In the genomic region with DNA sequence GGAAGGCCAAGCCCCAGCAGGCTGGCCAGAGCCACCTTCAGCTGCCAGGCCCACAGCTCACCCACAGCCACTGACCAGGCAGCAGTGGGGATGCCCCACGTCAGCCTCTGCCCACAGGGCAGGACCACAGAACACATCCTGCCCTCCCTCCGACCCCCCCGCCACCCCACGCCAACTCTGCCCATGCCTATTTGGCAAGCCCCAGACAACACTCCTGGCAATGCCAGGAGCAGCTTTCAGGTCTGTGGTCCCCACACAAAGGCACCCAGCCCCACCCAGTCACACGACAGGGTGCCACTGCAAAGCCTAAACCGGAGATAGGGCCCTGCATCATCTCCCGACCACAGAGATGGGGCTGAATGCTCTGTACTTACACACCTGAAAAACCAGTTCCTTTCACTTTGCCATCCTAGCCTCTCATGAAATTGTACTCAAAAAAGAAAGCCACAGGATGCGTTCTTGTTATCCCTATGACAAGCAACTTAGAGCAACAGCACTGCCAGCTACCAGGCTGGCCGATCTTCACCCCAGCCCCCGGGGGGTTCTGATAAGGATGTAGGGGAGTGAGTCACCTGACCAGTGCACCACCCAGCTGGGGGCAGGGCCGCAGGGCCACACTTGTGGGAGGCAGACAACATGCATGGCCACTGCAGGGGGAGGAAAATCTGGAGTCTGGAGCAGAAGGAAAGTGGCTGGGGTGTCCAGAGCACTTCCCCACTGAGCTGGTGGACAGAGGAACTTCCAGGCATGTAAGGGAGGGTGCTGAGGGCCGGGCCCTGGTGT, we compare ENCODE assay signal across 10 cellular contexts. TPM values are rescaled to one million over a fixed set of nuclear protein-coding genes. Genes with fewer than 3 reads are reported as not detected.
DNase-seq lines count a peak whose midpoint lies in the region; ATAC-seq and TF ChIP-seq lines count a peak whose summit lies in the region.
"Had no signal": no experiment of that assay in that cellular context is flagged by ENCODE, and none has a peak within 500 bp of the region (broad histone marks: within the 10 kb centered on the region; RNA-seq: fewer than 3 reads in every experiment).

No MANE protein-coding gene starts in this region.

- no peak overlapping the region for H2AFZ ChIP-seq in KMS-11 (ENCODE audit: low read depth)

- no peaks in the 10 kb centered on the region for H3K9me3 Mint-ChIP-seq in activated CD8-positive, alpha-beta T cell treated with anti-CD3 and anti-CD28 coated beads for 36 hours

- no peaks in the 10 kb centered on the region for H3K9me3 ChIP-seq in prostate gland
- H3K9me3 ChIP-seq: uterus had no signal

- H3K27ac ChIP-seq in KMS-11 (no peak overlapping the region), prostate gland (no peak overlapping the region)
- H3K27ac ChIP-seq: uterus had no signal

- peaks cover 8% of the 10 kb centered on the region for H3K36me3 Mint-ChIP-seq in activated CD8-positive, alpha-beta T cell treated with anti-CD3 and anti-CD28 coated beads for 36 hours (ENCODE audit: low read depth)

- peaks cover 23% of the 10 kb centered on the region for H3K4me1 Mint-ChIP-seq in activated CD8-positive, alpha-beta T cell treated with anti-CD3 and anti-CD28 coated beads for 36 hours (ENCODE audit: low read depth)

- no peaks in the 10 kb centered on the region for H4K20me1 ChIP-seq in KMS-11 (ENCODE audit: insufficient read depth)

- peak; percentile 86 for ATAC-seq in activated CD8-positive, alpha-beta T cell treated with anti-CD3 and anti-CD28 coated beads for 36 hours
- no peak for ATAC-seq in HG02623 (IDR thresholded peaks at IDR 0.05; ENCODE audit: unreplicated experiment)
- no peak for ATAC-seq in GM21737 (IDR thresholded peaks at IDR 0.05; ENCODE audit: unreplicated experiment)
- ATAC-seq in GM21786 (IDR thresholded peaks at IDR 0.05; ENCODE audit: unreplicated experiment): no peak

- CTCF ChIA-PET in activated CD8-positive, alpha-beta T cell treated with anti-CD3 and anti-CD28 coated beads for 36 hours (lab: Charles Lee): interaction anchor here (0.9 to 1.3 kb wide), 3 partner anchors 16 to 28 kb away, joined by 3 to 5 read pairs (median 3); no protein-coding TSS in a partner anchor

- TF ChIP-seq CTCF in KMS-11 (conservative IDR thresholded peaks at IDR 0.05; ENCODE audit: low read depth, low read length) (no peak), prostate gland (IDR thresholded peaks at IDR 0.05) (no peak)
- no peak for TF ChIP-seq CTCF in activated CD8-positive, alpha-beta T cell treated with anti-CD3 and anti-CD28 coated beads for 36 hours (IDR thresholded peaks at IDR 0.05)

- no peak overlapping the region for H3K4me3 ChIP-seq in KMS-11 (IDR thresholded peaks at IDR 0.05; ENCODE audit: insufficient read depth, low read depth, low read length)
- H3K4me3 ChIP-seq in prostate gland: no peak overlapping the region
- H3K4me3 ChIP-seq: uterus had no signal

- no peaks in the 10 kb centered on the region for H3K36me3 ChIP-seq in KMS-11 (ENCODE audit: insufficient read depth)
- peaks cover 0 to 2% of the 10 kb centered on the region in 2 donors for H3K36me3 ChIP-seq in prostate gland
- H3K36me3 ChIP-seq: uterus had no signal

- peak; percentile 51 for DNase-seq in DMS153 treated with DMSO at 0.1 percent for 48 hours (lab: John Stamatoyannopoulos, UW; ENCODE audit: unreplicated experiment)
- DNase-seq in activated CD8-positive, alpha-beta T cell treated with anti-CD3 and anti-CD28 coated beads for 36 hours: peak; percentile 62
- DNase-seq in islet precursor cell: peak; percentile 62
- no peak for DNase-seq in prostate gland (ENCODE audit: low spot score)
- DNase-seq: NCI-H1092, uterus had no signal

- no peak for TF ChIP-seq POLR2A in prostate gland (IDR thresholded peaks at IDR 0.05)

- POLR2A ChIA-PET in activated CD8-positive, alpha-beta T cell treated with anti-CD3 and anti-CD28 coated beads for 36 hours (lab: Charles Lee): no interaction called here

- no peak overlapping the region for H3K9ac ChIP-seq in KMS-11

- H3K4me1 ChIP-seq in KMS-11 (ENCODE audit: low read depth, poor library complexity, severe bottlenecking) (peaks cover 20% of the 10 kb centered on the region), prostate gland (replicated peaks) (no peaks in the 10 kb centered on the region)
- H3K4me1 ChIP-seq: uterus had no signal

- H3K27me3 ChIP-seq in KMS-11 (ENCODE audit: insufficient read depth, low read depth): peaks cover 10% of the 10 kb centered on the region; the same call in 1 of the 2 replicates
- H3K27me3 ChIP-seq in prostate gland (replicated peaks; ENCODE audit: insufficient read depth): no peaks in the 10 kb centered on the region
- H3K27me3 ChIP-seq: uterus had no signal

- no peaks in the 10 kb centered on the region for H3K27me3 Mint-ChIP-seq in activated CD8-positive, alpha-beta T cell treated with anti-CD3 and anti-CD28 coated beads for 36 hours

- H3K27ac Mint-ChIP-seq in activated CD8-positive, alpha-beta T cell treated with anti-CD3 and anti-CD28 coated beads for 36 hours: peak overlapping the region; percentile 81

- WGBS in prostate gland: 30% methylated on average over 12 of the region's 12 CpGs

- peak overlapping the region; percentile 24 for H3K4me3 Mint-ChIP-seq in activated CD8-positive, alpha-beta T cell treated with anti-CD3 and anti-CD28 coated beads for 36 hours

- H3K79me2 ChIP-seq in KMS-11 (ENCODE audit: insufficient read depth, low read depth): no peaks in the 10 kb centered on the region

- H3K4me2 ChIP-seq in KMS-11: peak overlapping the region; percentile 56

- intact Hi-C loops in activated CD8-positive, alpha-beta T cell treated with anti-CD3 and anti-CD28 coated beads for 36 hours (cut with micrococcal nuclease): no loop called here
- intact Hi-C loops in prostate gland (cut with DNase I): no loop called here

RNA-seq across cellular contexts. Expression of gene UBE2G2, which starts 36.2 kb away (rescaled TPM):
- 100 to 1,000 TPM; 113 to 115 TPM for total RNA-seq in activated CD8-positive, alpha-beta T cell treated with anti-CD3 and anti-CD28 coated beads for 36 hours
- 10 to 100 TPM; 46.9 to 75.7 TPM for total RNA-seq in prostate gland

RNA-seq across cellular contexts. Expression of gene SUMO3, which starts 52.4 kb away (rescaled TPM):
- total RNA-seq in activated CD8-positive, alpha-beta T cell treated with anti-CD3 and anti-CD28 coated beads for 36 hours: 10 to 100 TPM; 69.8 to 72.9 TPM
- 10 to 100 TPM; 78.3 to 92.2 TPM for total RNA-seq in prostate gland

RNA-seq across cellular contexts. Expression of gene TSPEAR, which starts 54.0 kb away (rescaled TPM):
- not detected for total RNA-seq in activated CD8-positive, alpha-beta T cell treated with anti-CD3 and anti-CD28 coated beads for 36 hours
- total RNA-seq in prostate gland: under 1 TPM in 1 of 2 donors, not detected in 1; 0.85 TPM
